Comparison of ENCODE assay signal across 9 cellular contexts in the genomic region with DNA sequence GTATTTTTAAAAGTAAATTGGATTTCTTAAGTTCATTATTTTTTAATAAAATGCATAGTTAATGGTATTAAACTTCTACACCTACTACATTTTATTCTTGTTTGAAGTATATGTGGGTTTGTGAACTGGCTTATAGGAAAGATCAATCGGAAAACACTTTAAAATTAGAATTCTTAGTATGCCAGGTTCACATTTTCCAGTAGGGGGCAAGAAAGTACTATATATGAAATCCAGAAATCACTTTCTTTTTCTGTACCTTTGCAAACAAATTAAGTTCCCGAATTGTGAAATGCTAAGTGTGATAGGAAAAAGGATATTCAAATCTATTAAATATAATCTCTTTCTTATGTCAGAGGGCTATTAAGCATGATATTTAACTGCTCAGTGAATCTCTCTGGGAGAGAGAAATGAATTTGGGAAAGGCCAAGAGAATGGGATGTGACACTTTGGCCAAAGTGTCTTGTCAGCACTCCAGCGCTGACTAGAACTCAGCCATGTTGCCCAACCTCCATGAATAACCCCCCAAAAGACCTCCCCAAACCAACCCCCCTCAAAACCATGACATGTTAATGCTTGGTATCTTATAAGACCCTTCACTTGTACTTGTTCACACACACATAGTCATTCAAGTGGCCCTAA.
DNase-seq lines count a peak whose midpoint lies in the region; ATAC-seq and TF ChIP-seq lines count a peak whose summit lies in the region.
"Had no signal": no experiment of that assay in that cellular context is flagged by ENCODE, and none has a peak within 500 bp of the region (broad histone marks: within the 10 kb centered on the region; RNA-seq: fewer than 3 reads in every experiment).

No MANE protein-coding gene starts in this region.

- 0 out of 2 replicates have a peak overlapping the region, but pooled peaks have one; percentile 11 for H3K27ac ChIP-seq in PC-3 (ENCODE audit: low read length)
- H3K27ac ChIP-seq in foreskin keratinocyte: peak overlapping the region; percentile 14

- H3K27me3 ChIP-seq in PC-3 (ENCODE audit: low read length): no peaks in the 10 kb centered on the region
- no peaks in the 10 kb centered on the region for H3K27me3 ChIP-seq in foreskin keratinocyte

- no peaks in the 10 kb centered on the region for H3K9me3 ChIP-seq in PC-3 (ENCODE audit: low read length)

- H3K4me3 Mint-ChIP-seq in type B pancreatic cell: no peak overlapping the region
- H3K4me3 Mint-ChIP-seq: IgD-negative memory B cell had no signal

- H3K36me3 Mint-ChIP-seq in type B pancreatic cell: peaks cover 3% of the 10 kb centered on the region
- H3K36me3 Mint-ChIP-seq: IgD-negative memory B cell had no signal

- intact Hi-C loops in PC-3 (cut with micrococcal nuclease): loop anchor here (2.0 to 10.0 kb wide), 3 partner anchors 690 to 1383 kb away; no protein-coding TSS in a partner anchor

- CTCF ChIA-PET in PC-3 (lab: Charles Lee): interaction anchor here (0.7 kb wide), 1 partner anchor 396 kb away, joined by 25 read pairs; no protein-coding TSS in a partner anchor

- H3K4me3 ChIP-seq in PC-3 (ENCODE audit: low read length): no peak overlapping the region

- no peaks in the 10 kb centered on the region for H3K79me2 ChIP-seq in PC-3 (ENCODE audit: low read length)

- H3K4me1 Mint-ChIP-seq in type B pancreatic cell (ENCODE audit: unreplicated experiment): peaks cover 28% of the 10 kb centered on the region
- H3K4me1 Mint-ChIP-seq: IgD-negative memory B cell had no signal

- no peaks in the 10 kb centered on the region for H4K20me1 ChIP-seq in PC-3 (ENCODE audit: low read length)

- H3K27ac Mint-ChIP-seq in type B pancreatic cell: no peak overlapping the region
- H3K27ac Mint-ChIP-seq: IgD-negative memory B cell had no signal

- no TSS peak for BruUV-seq in PC-3 (replicated peaks; lab: Mats Ljungman, UMichigan)

- H3K9me3 Mint-ChIP-seq in type B pancreatic cell: peaks cover 5% of the 10 kb centered on the region
- H3K9me3 Mint-ChIP-seq: IgD-negative memory B cell had no signal

- TF ChIP-seq CTCF in GM12873 (IDR thresholded peaks at IDR 0.05; ENCODE audit: insufficient read depth, low read depth, low read length, missing control alignments) (peak; percentile 35), PC-3 (conservative IDR thresholded peaks at IDR 0.05; ENCODE audit: low read depth, low read length) (peak; percentile 72), foreskin keratinocyte (conservative IDR thresholded peaks at IDR 0.05) (peak; percentile 85), type B pancreatic cell (conservative IDR thresholded peaks at IDR 0.05) (peak; percentile 87)

- DNase-seq in PC-3 (peak; percentile 48), foreskin keratinocyte (peak in 1 of 2 donors; percentile 36), type B pancreatic cell (ENCODE audit: extremely low spot score, unreplicated experiment) (no peak)
- DNase-seq in stimulated activated CD8-positive, alpha-beta memory T cell treated with anti-CD3 and anti-CD28 coated beads, Interleukin-4, amount 100 ng/mL, for 48 hours: no peak

- H3K27me3 Mint-ChIP-seq in type B pancreatic cell: no peaks in the 10 kb centered on the region

- peak overlapping the region; percentile 25 for H3K9ac ChIP-seq in PC-3 (ENCODE audit: low read length)

- no peaks in the 10 kb centered on the region for H3K9me2 ChIP-seq in PC-3 (replicated peaks; ENCODE audit: low read length)

- no peak overlapping the region for H2AFZ ChIP-seq in PC-3 (ENCODE audit: low read length)

- H3K4me2 ChIP-seq in PC-3 (ENCODE audit: low read length): peak overlapping the region; percentile 64; the same call in 1 of the 2 replicates

- POLR2A ChIA-PET in PC-3 (lab: Charles Lee; ENCODE audit: unreplicated experiment): no interaction called here

- no peaks in the 10 kb centered on the region for H3K36me3 ChIP-seq in PC-3 (ENCODE audit: low read depth, low read length)

- peak; percentile 40 for ATAC-seq in HG02852 (IDR thresholded peaks at IDR 0.05; ENCODE audit: unreplicated experiment)
- ATAC-seq in PC-3: peak; percentile 24; the same call in 1 of the 2 replicates
- ATAC-seq in foreskin keratinocyte: peak; percentile 41
- ATAC-seq in GM21528 (IDR thresholded peaks at IDR 0.05; ENCODE audit: low FRiP score, unreplicated experiment): no peak
- no peak for ATAC-seq in HG02571 (IDR thresholded peaks at IDR 0.05; ENCODE audit: unreplicated experiment)

- no peaks in the 10 kb centered on the region for H3F3A ChIP-seq in PC-3 (ENCODE audit: low read length, unreplicated experiment)

- no peaks in the 10 kb centered on the region for H3K4me1 ChIP-seq in PC-3 (ENCODE audit: insufficient read depth, low read length)
- no peaks in the 10 kb centered on the region for H3K4me1 ChIP-seq in foreskin keratinocyte

Comparison
In these comparisons a context has a peak if more than half of its experiments do, and no peak if none do; other contexts are left out.
1. CTCF ChIP-seq: peak in every context shown above with its lines; median percentile 87 in type B pancreatic cell; 85 in foreskin keratinocyte; 72 in PC-3; 35 in GM12873.
2. ATAC-seq: peak in HG02852 (single experiment), PC-3 (single experiment) and foreskin keratinocyte (single experiment); none in GM21528 (single experiment) and HG02571 (single experiment).